ENCODE assay signal across 1 cellular context in the genomic region with DNA sequence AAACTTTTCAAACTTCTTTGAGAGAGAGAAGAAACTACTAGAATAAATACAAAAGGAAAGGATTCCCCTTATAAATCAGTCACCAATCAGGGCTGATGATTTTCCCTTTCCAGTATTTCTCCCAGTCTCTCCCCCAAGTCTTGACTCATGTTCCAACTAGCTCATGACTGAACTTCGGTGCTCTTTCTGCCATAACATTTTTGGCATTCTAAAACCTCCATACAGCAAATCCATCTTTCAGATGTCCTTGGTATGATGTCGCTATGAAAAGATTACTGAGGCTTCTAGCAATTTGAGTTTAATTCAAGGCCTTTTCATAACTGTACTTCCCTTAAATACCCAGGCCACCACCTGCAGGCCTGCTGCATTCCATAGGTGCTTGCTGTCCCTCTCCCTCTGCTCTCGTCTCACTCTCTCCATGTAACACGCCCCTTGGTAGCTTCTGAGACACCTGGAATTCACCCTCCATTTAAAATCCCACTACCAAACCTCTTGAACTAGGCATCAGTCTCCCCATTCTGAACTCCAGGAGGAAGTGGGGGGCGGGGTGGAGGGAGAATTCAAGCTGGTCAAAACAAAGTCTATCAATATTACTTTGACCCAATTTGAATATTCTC.
TF ChIP-seq lines count a peak whose summit lies in the region.

No MANE protein-coding gene starts in this region.

TF ChIP-seq in neural cell, 6 proteins besides CTCF, POLR2A, EP300 and RAD21:
- TF ChIP-seq, protein P1, sequence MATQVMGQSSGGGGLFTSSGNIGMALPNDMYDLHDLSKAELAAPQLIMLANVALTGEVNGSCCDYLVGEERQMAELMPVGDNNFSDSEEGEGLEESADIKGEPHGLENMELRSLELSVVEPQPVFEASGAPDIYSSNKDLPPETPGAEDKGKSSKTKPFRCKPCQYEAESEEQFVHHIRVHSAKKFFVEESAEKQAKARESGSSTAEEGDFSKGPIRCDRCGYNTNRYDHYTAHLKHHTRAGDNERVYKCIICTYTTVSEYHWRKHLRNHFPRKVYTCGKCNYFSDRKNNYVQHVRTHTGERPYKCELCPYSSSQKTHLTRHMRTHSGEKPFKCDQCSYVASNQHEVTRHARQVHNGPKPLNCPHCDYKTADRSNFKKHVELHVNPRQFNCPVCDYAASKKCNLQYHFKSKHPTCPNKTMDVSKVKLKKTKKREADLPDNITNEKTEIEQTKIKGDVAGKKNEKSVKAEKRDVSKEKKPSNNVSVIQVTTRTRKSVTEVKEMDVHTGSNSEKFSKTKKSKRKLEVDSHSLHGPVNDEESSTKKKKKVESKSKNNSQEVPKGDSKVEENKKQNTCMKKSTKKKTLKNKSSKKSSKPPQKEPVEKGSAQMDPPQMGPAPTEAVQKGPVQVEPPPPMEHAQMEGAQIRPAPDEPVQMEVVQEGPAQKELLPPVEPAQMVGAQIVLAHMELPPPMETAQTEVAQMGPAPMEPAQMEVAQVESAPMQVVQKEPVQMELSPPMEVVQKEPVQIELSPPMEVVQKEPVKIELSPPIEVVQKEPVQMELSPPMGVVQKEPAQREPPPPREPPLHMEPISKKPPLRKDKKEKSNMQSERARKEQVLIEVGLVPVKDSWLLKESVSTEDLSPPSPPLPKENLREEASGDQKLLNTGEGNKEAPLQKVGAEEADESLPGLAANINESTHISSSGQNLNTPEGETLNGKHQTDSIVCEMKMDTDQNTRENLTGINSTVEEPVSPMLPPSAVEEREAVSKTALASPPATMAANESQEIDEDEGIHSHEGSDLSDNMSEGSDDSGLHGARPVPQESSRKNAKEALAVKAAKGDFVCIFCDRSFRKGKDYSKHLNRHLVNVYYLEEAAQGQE (IDR thresholded peaks at IDR 0.05; ENCODE audit: borderline replicate concordance) = no peak
- TF ChIP-seq SMC3 (conservative IDR thresholded peaks at IDR 0.05; ENCODE audit: poor library complexity) = no peak
- no peak for TF ChIP-seq EZH2 (IDR thresholded peaks at IDR 0.05; ENCODE audit: borderline replicate concordance, insufficient read depth, low read length, poor library complexity, severe bottlenecking)
- no peak for TF ChIP-seq TAF1 (IDR thresholded peaks at IDR 0.05; ENCODE audit: low read depth)
- no peak for TF ChIP-seq POLR2AphosphoS5 (IDR thresholded peaks at IDR 0.05)
- TF ChIP-seq MXI1 (conservative IDR thresholded peaks at IDR 0.05; ENCODE audit: poor library complexity, severe bottlenecking) = no peak
